Comparison of ENCODE assay signal across 16 cellular contexts in the genomic region with DNA sequence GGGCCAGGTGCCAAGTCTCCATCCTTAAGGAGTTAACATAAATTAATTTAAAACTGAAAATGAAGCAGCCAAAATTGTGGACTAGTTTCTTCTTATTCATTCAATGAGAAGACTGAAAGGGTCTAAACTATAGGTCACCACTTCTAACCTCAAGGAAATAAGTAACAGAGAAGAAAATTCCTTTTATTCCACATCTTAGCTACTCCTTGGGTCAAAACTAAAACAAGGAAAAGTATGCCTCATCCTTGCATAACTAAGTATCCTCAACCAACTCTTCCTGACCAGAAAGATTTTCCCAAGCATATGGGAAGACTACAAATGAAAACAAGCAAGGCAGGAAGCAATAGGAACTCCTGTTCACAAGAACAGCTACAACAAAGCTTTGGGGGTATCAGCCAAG.
"Had no signal": no experiment of that assay in that cellular context is flagged by ENCODE, and none has a peak within 500 bp of the region (broad histone marks: within the 10 kb centered on the region; RNA-seq: fewer than 3 reads in every experiment).

No MANE protein-coding gene starts in this region.

- H3K4me3 Mint-ChIP-seq: endodermal cell; naive thymus-derived CD8-positive, alpha-beta T cell; neural crest cell had no signal

- ATAC-seq: mucosa of descending colon; naive thymus-derived CD8-positive, alpha-beta T cell had no signal

- H3K27ac Mint-ChIP-seq: endodermal cell; naive thymus-derived CD8-positive, alpha-beta T cell had no signal

- FAIRE-seq: frontal cortex, small intestine had no signal

- H3K9me3 ChIP-seq: colonic mucosa, mucosa of descending colon, ovary, stomach, thoracic aorta, transverse colon had no signal

- DNase-seq: colonic mucosa; effector CD4-positive, alpha-beta T cell; endodermal cell; mammary epithelial cell; mucosa of descending colon; naive thymus-derived CD8-positive, alpha-beta T cell; ovary; right cardiac atrium; small intestine; stimulated activated CD4-positive, alpha-beta T cell treated with anti-CD3 and anti-CD28 coated beads, Interleukin-12 subunit alpha, Interleukin-12 subunit beta, amount 100 ng/mL, for 4 hours; stimulated activated naive CD4-positive, alpha-beta T cell; stomach; transverse colon had no signal

- H3K36me3 ChIP-seq: colonic mucosa, ovary, thoracic aorta, transverse colon had no signal

- H3K27me3 ChIP-seq: colonic mucosa, ovary, stomach, transverse colon had no signal

- H3K4me3 ChIP-seq: colonic mucosa, mucosa of descending colon, ovary, stomach, thoracic aorta, transverse colon had no signal

- H3K27ac ChIP-seq: colonic mucosa, ovary, stomach, thoracic aorta, transverse colon had no signal

- H3K9me3 Mint-ChIP-seq: endodermal cell; naive thymus-derived CD8-positive, alpha-beta T cell; neural crest cell had no signal

- H3K4me1 ChIP-seq: colonic mucosa had no signal

- H3K27me3 Mint-ChIP-seq: naive thymus-derived CD8-positive, alpha-beta T cell had no signal
